ENCODE assay signal across 1 cellular context in the genomic region with DNA sequence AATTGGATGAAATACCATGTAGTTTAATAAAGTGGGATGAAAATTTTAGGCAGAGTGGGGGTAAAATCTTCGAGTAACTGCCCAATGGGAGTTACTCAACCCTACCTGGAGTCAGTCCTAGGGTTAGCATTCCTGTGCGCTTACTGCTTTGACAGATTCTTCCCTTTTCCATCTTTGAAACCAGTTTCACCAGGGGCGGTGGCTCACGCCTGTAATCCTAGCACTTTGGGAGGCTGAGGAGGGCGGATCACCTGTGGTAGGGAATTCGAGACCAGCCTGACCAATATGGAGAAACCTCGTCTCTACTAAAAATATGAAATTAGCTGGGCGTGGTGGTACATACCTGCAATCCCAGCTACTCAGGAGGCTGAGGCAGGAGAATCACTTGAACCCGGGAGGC.
TF ChIP-seq lines count a peak whose summit lies in the region.

No MANE protein-coding gene starts in this region.

TF ChIP-seq in H1, 55 proteins besides CTCF, POLR2A, EP300 and RAD21:
- TF ChIP-seq BRCA1 (IDR thresholded peaks at IDR 0.05; ENCODE audit: low read depth, low read length), result no peak
- TF ChIP-seq GABPA (IDR thresholded peaks at IDR 0.05; ENCODE audit: borderline replicate concordance, insufficient read depth, low read length), result no peak
- TF ChIP-seq POLR2AphosphoS5 (IDR thresholded peaks at IDR 0.05; ENCODE audit: low read depth, low read length), result no peak
- no peak for TF ChIP-seq TBP (IDR thresholded peaks at IDR 0.05; ENCODE audit: low read depth, low read length)
- no peak for TF ChIP-seq PHF8 (conservative IDR thresholded peaks at IDR 0.05; ENCODE audit: low read depth, low read length)
- TF ChIP-seq CTBP2 (IDR thresholded peaks at IDR 0.05; ENCODE audit: borderline replicate concordance, insufficient read depth, insufficient read length, low read length), result no peak
- no peak for TF ChIP-seq TAF7 (optimal IDR thresholded peaks at IDR 0.05; ENCODE audit: borderline replicate concordance, low read depth, low read length)
- no peak for TF ChIP-seq BCL11A (IDR thresholded peaks at IDR 0.05; ENCODE audit: low read depth in 2 of 2, low read length in 2 of 2)
- no peak for TF ChIP-seq JUN (IDR thresholded peaks at IDR 0.05; ENCODE audit: low read depth, low read length)
